ENCODE assay signal across 20 cellular contexts in genomic region chr3:13705702-13706280, GRCh38.
DNase-seq lines count a peak whose midpoint lies in the region; ATAC-seq and TF ChIP-seq lines count a peak whose summit lies in the region.
"Had no signal": no experiment of that assay in that cellular context is flagged by ENCODE, and none has a peak within 500 bp of the region (broad histone marks: within the 10 kb centered on the region; RNA-seq: fewer than 3 reads in every experiment).

No MANE protein-coding gene starts in this region.

- DNase-seq in activated CD4-positive, CD25-positive, alpha-beta regulatory T cell treated with anti-CD3 and anti-CD28 coated beads, Interleukin-2, amount 50 U/mL, for 72 hours = peak; percentile 23
- no peak for DNase-seq in activated CD4-positive, CD25-positive, alpha-beta regulatory T cell (lab: John Stamatoyannopoulos, UW)
- peak; percentile 5 for DNase-seq in 8988T
- peak; percentile 1 for DNase-seq in glutamatergic neuron
- DNase-seq in sciatic nerve (ENCODE audit: low spot score) = peak; percentile 21
- DNase-seq in NCI-H187 (lab: John Stamatoyannopoulos, UW) = no peak
- no peak for DNase-seq in NCI-H524 (lab: John Stamatoyannopoulos, UW)
- DNase-seq: activated T-cell treated with anti-CD3 and anti-CD28 coated beads for 4 hours; AML-193; HCEC 1CT; IMR-90; NCI-H1105; NCI-H2081; NCI-H446; stimulated activated naive CD4-positive, alpha-beta T cell; thyroid gland had no signal

- peaks cover 22% of the 10 kb centered on the region for H3K9me3 Mint-ChIP-seq in glutamatergic neuron (ENCODE audit: unreplicated experiment)

- peaks cover 33% of the 10 kb centered on the region for H3K27me3 Mint-ChIP-seq in glutamatergic neuron (ENCODE audit: unreplicated experiment)
- H3K27me3 Mint-ChIP-seq: dendritic cell treated with granulocyte-macrophage colony-stimulating factor and Interleukin-4, amounts not matched to agents 40 ng/mL and 50 ng/mL, for 4 days had no signal

- no peak overlapping the region for H3K4me3 Mint-ChIP-seq in glutamatergic neuron (ENCODE audit: unreplicated experiment)
- H3K4me3 Mint-ChIP-seq: dendritic cell treated with granulocyte-macrophage colony-stimulating factor and Interleukin-4, amounts not matched to agents 40 ng/mL and 50 ng/mL, for 4 days; memory B cell had no signal

- TF ChIP-seq CTCF in glutamatergic neuron (IDR thresholded peaks at IDR 0.05; ENCODE audit: partially characterized antibody, unreplicated experiment) = no peak

- no peak for ATAC-seq in sciatic nerve
- ATAC-seq in HG03139 (IDR thresholded peaks at IDR 0.05; ENCODE audit: unreplicated experiment) = no peak

- H3K27ac Mint-ChIP-seq in glutamatergic neuron (ENCODE audit: unreplicated experiment) = no peak overlapping the region
- H3K27ac Mint-ChIP-seq: CD8-positive, alpha-beta memory T cell; dendritic cell treated with granulocyte-macrophage colony-stimulating factor and Interleukin-4, amounts not matched to agents 40 ng/mL and 50 ng/mL, for 4 days; memory B cell had no signal

- intact Hi-C loops in sciatic nerve (cut with DNase I) = no loop called here

- H3K4me1 Mint-ChIP-seq in glutamatergic neuron (ENCODE audit: low read depth, unreplicated experiment) = no peaks in the 10 kb centered on the region
- H3K4me1 Mint-ChIP-seq: CD8-positive, alpha-beta memory T cell; memory B cell had no signal

- peaks cover 49% of the 10 kb centered on the region for H3K36me3 Mint-ChIP-seq in glutamatergic neuron (ENCODE audit: unreplicated experiment)

Comparison
In these comparisons a context has a peak if more than half of its experiments do, and no peak if none do; other contexts are left out.
1. DNase-seq: peak in activated CD4-positive, CD25-positive, alpha-beta regulatory T cell treated with anti-CD3 and anti-CD28 coated beads, Interleukin-2, amount 50 U/mL, for 72 hours (single experiment), 8988T (single experiment), glutamatergic neuron (single experiment) and sciatic nerve (single experiment); none in activated CD4-positive, CD25-positive, alpha-beta regulatory T cell (0 of 4), NCI-H187 (0 of 2) and NCI-H524 (0 of 2).